In the genomic region with DNA sequence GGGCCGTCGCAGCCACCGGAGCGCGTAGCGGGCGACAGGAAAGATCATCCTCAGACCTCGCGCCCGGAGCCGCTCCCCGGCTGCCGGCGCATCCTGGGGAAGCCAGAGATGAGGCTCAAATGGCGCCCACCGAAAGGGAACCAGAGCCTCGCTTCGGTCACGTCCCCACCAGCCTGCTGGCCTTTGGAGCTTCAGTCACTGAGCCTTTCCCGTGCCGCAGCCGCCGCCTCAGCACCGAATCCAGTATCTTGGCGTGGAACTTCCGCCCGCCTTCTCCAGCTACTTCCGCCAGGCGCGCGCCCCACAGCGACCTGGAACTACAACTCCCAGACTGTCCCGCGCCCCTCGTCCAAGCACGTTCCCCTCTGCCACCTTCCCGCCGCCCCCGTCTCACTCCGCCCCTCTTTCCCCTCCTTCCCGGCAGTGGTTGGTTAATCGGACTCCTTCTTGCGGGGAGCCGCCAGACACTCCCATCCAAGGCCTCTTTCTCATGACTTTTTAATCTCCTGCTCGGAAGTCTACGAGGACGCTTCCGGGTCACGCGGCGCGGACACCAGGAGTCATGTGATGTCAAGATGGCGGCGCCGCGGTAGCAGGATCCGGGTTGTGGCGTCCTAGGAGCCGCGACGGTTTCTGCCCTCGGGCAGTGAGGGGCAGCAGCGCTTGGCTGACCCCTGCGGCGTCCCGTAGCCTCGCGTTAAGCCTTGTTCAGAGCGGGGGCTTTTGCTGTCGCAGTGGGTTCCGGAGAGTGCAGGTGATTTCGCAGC, we compare ENCODE assay signal across 8 cellular contexts. TPM values are rescaled to one million over a fixed set of nuclear protein-coding genes. Genes with fewer than 3 reads are reported as not detected.
DNase-seq lines count a peak whose midpoint lies in the region; ATAC-seq and TF ChIP-seq lines count a peak whose summit lies in the region.

A gene with protein sequence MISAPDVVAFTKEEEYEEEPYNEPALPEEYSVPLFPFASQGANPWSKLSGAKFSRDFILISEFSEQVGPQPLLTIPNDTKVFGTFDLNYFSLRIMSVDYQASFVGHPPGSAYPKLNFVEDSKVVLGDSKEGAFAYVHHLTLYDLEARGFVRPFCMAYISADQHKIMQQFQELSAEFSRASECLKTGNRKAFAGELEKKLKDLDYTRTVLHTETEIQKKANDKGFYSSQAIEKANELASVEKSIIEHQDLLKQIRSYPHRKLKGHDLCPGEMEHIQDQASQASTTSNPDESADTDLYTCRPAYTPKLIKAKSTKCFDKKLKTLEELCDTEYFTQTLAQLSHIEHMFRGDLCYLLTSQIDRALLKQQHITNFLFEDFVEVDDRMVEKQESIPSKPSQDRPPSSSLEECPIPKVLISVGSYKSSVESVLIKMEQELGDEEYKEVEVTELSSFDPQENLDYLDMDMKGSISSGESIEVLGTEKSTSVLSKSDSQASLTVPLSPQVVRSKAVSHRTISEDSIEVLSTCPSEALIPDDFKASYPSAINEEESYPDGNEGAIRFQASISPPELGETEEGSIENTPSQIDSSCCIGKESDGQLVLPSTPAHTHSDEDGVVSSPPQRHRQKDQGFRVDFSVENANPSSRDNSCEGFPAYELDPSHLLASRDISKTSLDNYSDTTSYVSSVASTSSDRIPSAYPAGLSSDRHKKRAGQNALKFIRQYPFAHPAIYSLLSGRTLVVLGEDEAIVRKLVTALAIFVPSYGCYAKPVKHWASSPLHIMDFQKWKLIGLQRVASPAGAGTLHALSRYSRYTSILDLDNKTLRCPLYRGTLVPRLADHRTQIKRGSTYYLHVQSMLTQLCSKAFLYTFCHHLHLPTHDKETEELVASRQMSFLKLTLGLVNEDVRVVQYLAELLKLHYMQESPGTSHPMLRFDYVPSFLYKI (plus strand): TSS at position 563 of the 767 bp plus-strand sequence. CDS start 497 bp downstream, outside the sequence.
Gene TOP3A, minus strand, starts transcription at position 264 of the 767 bp plus-strand sequence. Its CDS starts 216 bp downstream, at position 48.

- H3K9me3 ChIP-seq in ascending aorta = no peaks in the 10 kb centered on the region
- no peaks in the 10 kb centered on the region for H3K9me3 ChIP-seq in right cardiac atrium (ENCODE audit: control insufficient read depth, low read length)
- no peaks in the 10 kb centered on the region for H3K9me3 ChIP-seq in uterus

- H3K27ac Mint-ChIP-seq in T-helper 2 cell treated with Interferon-gamma antibody and Interleukin-4, amounts not matched to agents 5 μg/mL and 100 μg/mL, for 36 hours = peak within 1 kb of the TSS; percentile 99

- H3K4me3 ChIP-seq in ascending aorta = peak within 1 kb of the TSS; percentile 79 to 83
- peak within 1 kb of the TSS; percentile 73 for H3K4me3 ChIP-seq in right cardiac atrium (ENCODE audit: low read length)
- peak within 1 kb of the TSS; percentile 64 to 78 for H3K4me3 ChIP-seq in uterus

- peak within 1 kb of the TSS; percentile 95 for H3K4me3 Mint-ChIP-seq in T-helper 2 cell treated with Interferon-gamma antibody and Interleukin-4, amounts not matched to agents 5 μg/mL and 100 μg/mL, for 36 hours

- peaks cover 18 to 23% of the 10 kb centered on the region in 2 donors for H3K36me3 ChIP-seq in ascending aorta
- no peaks in the 10 kb centered on the region for H3K36me3 ChIP-seq in uterus

- no peaks in the 10 kb centered on the region for H3K9me3 Mint-ChIP-seq in T-helper 2 cell treated with Interferon-gamma antibody and Interleukin-4, amounts not matched to agents 5 μg/mL and 100 μg/mL, for 36 hours

- ATAC-seq in GM18502 (IDR thresholded peaks at IDR 0.05; ENCODE audit: poor library complexity, unreplicated experiment) (peak; percentile 87), HG02970 (IDR thresholded peaks at IDR 0.05; ENCODE audit: low FRiP score, unreplicated experiment) (peak; percentile 80), right cardiac atrium (peak; percentile 99)

- DNase-seq in NCI-H1930 (lab: John Stamatoyannopoulos, UW) (peak; percentile 88 to 91), ascending aorta (ENCODE audit: low spot score in 2 of 2) (peak; percentile 96 to 99), right cardiac atrium (peak; percentile 98 to 99 (median 99)), pulmonary artery endothelial cell (ENCODE audit: low read depth, low spot score) (peak; percentile 92), uterus (peak; percentile 98)
- DNase-seq in T-helper 2 cell treated with Interferon-gamma antibody and Interleukin-4, amounts not matched to agents 5 μg/mL and 100 μg/mL, for 36 hours (ENCODE audit: low spot score) = peak; percentile 97

- intact Hi-C loops in ascending aorta (cut with DNase I) = loop anchor here (5.0 kb wide), 3 partner anchors 47 to 88 kb away; partner anchors contain the start of genes LLGL1 and SHMT1
- intact Hi-C loops in right cardiac atrium (cut with DNase I) = loop anchor here in 1 of 4 donors (10.0 kb wide), 1 partner anchor 100 kb away; no protein-coding TSS in a partner anchor
- intact Hi-C loops in uterus (cut with DNase I; ENCODE audit: low total_unique reads) = no loop called here

- peaks cover 51% of the 10 kb centered on the region for H3K36me3 Mint-ChIP-seq in T-helper 2 cell treated with Interferon-gamma antibody and Interleukin-4, amounts not matched to agents 5 μg/mL and 100 μg/mL, for 36 hours (ENCODE audit: low read depth)

- no peak for TF ChIP-seq CTCF in ascending aorta (IDR thresholded peaks at IDR 0.05)
- peak in 1 of 4 experiments; percentile 36 for TF ChIP-seq CTCF in uterus (IDR thresholded peaks at IDR 0.05)

- peaks cover 60% of the 10 kb centered on the region for H3K4me1 Mint-ChIP-seq in T-helper 2 cell treated with Interferon-gamma antibody and Interleukin-4, amounts not matched to agents 5 μg/mL and 100 μg/mL, for 36 hours (ENCODE audit: low read depth)

- H3K27me3 Mint-ChIP-seq in T-helper 2 cell treated with Interferon-gamma antibody and Interleukin-4, amounts not matched to agents 5 μg/mL and 100 μg/mL, for 36 hours (ENCODE audit: low read depth) = no peaks in the 10 kb centered on the region

- peak in 1 of 2 donors; percentile 30 for TF ChIP-seq POLR2A in uterus (IDR thresholded peaks at IDR 0.05)

- peaks cover 9 to 46% of the 10 kb centered on the region in 2 donors for H3K4me1 ChIP-seq in ascending aorta
- H3K4me1 ChIP-seq in right cardiac atrium (ENCODE audit: control insufficient read depth, insufficient read depth, low read length) = peaks cover 14% of the 10 kb centered on the region
- peaks cover 18 to 33% of the 10 kb centered on the region in 2 donors for H3K4me1 ChIP-seq in uterus

- under 1% methylated on average over 72 of the region's 72 CpGs for WGBS in right cardiac atrium

- H3K27me3 ChIP-seq in ascending aorta = no peaks in the 10 kb centered on the region
- H3K27me3 ChIP-seq in right cardiac atrium (ENCODE audit: control insufficient read depth, insufficient read depth) = no peaks in the 10 kb centered on the region
- H3K27me3 ChIP-seq in uterus = no peaks in the 10 kb centered on the region

- H3K27ac ChIP-seq in ascending aorta (peak within 1 kb of the TSS; percentile 81 to 92), right cardiac atrium (ENCODE audit: low read length) (peak within 1 kb of the TSS; percentile 91), uterus (peak within 1 kb of the TSS; percentile 84 to 89)

RNA-seq across cellular contexts. Expression of the first gene that starts in this region (rescaled TPM):
- 10.3 TPM for total RNA-seq in ascending aorta
- 10 to 100 TPM; 10.7 to 13.3 (median 11.7) TPM for total RNA-seq in right cardiac atrium
- 5.3 TPM for polyA plus RNA-seq in right cardiac atrium
- total RNA-seq in pulmonary artery endothelial cell = 17.8 and 20.0 TPM in 2 replicates
- total RNA-seq in uterus = 10 to 100 TPM in 2 of 4 donors, 1 to 10 TPM in 2; 3.6 to 16.2 (median 10.1) TPM

RNA-seq across cellular contexts. Expression of gene TOP3A, which starts in this region (rescaled TPM):
- total RNA-seq in ascending aorta (52.8 TPM), right cardiac atrium (10 to 100 TPM; 10.6 to 14.9 (median 12.7) TPM), pulmonary artery endothelial cell (21.6 and 26.6 TPM in 2 replicates), uterus (10 to 100 TPM; 28.9 to 89.7 (median 63.4) TPM)
- 8.9 TPM for polyA plus RNA-seq in right cardiac atrium

Comparison
In these comparisons a context has a peak if more than half of its experiments do, and no peak if none do; other contexts are left out.
1. Peak in every context shown above with its lines: DNase-seq, ATAC-seq, H3K4me3 ChIP-seq and H3K27ac ChIP-seq.